Comparison of ENCODE assay signal across 18 cellular contexts in genomic region chr13:114035186-114035582, GRCh38.
DNase-seq lines count a peak whose midpoint lies in the region; TF ChIP-seq lines count a peak whose summit lies in the region.
"Had no signal": no experiment of that assay in that cellular context is flagged by ENCODE, and none has a peak within 500 bp of the region (broad histone marks: within the 10 kb centered on the region; RNA-seq: fewer than 3 reads in every experiment).

No MANE protein-coding gene starts in this region.

- TF ChIP-seq CTCF in chondrocyte (IDR thresholded peaks at IDR 0.05), result no peak
- TF ChIP-seq CTCF in osteoblast (IDR thresholded peaks at IDR 0.05; ENCODE audit: extremely low read depth, low read depth, low read length), result no peak
- TF ChIP-seq CTCF in tibial nerve (IDR thresholded peaks at IDR 0.05), result no peak
- TF ChIP-seq CTCF in BE2C (IDR thresholded peaks at IDR 0.05; ENCODE audit: low read depth, low read length), result no peak

- H2AFZ ChIP-seq in osteoblast (ENCODE audit: low read length), result no peak overlapping the region

- 58 to 67% methylated on average over 10 of the region's 10 CpGs for WGBS in tibial nerve, 2 donors

- TF ChIP-seq EP300 in tibial nerve (IDR thresholded peaks at IDR 0.05), result no peak

- H3K4me3 ChIP-seq in osteoblast (ENCODE audit: insufficient read depth, low read length) (no peak overlapping the region), tibial nerve (peak overlapping the region in 3 of 4 donors; percentile 13 to 36 (median 23)), BE2C (ENCODE audit: low read depth, low read length) (no peak overlapping the region)
- H3K4me3 ChIP-seq: HAP-1, lower lobe of right lung, smooth muscle cell had no signal

- peaks cover 55% of the 10 kb centered on the region for H4K20me1 ChIP-seq in osteoblast (ENCODE audit: insufficient read depth, low read length)

- H3K4me1 Mint-ChIP-seq in activated naive CD4-positive, alpha-beta T cell treated with anti-CD3 and anti-CD28 coated beads, Interleukin-2, amount 50 U/mL, for 24 hours, result peaks cover 23% of the 10 kb centered on the region
- H3K4me1 Mint-ChIP-seq in activated naive CD4-positive, alpha-beta T cell treated with anti-CD3 and anti-CD28 coated beads, Interleukin-2, amount 10 ng/mL, durations not matched to agents 7 days and 5 days, result no peaks in the 10 kb centered on the region
- peaks cover 51% of the 10 kb centered on the region for H3K4me1 Mint-ChIP-seq in chondrocyte (ENCODE audit: low read depth)

- CTCF ChIA-PET in activated naive CD4-positive, alpha-beta T cell treated with anti-CD3 and anti-CD28 coated beads, Interleukin-2, amount 10 ng/mL, durations not matched to agents 7 days and 5 days (lab: Charles Lee), result no interaction called here

- H3K27ac Mint-ChIP-seq in activated naive CD4-positive, alpha-beta T cell treated with anti-CD3 and anti-CD28 coated beads, Interleukin-2, amount 50 U/mL, for 24 hours, result peak overlapping the region; percentile 31
- H3K27ac Mint-ChIP-seq in activated naive CD4-positive, alpha-beta T cell treated with anti-CD3 and anti-CD28 coated beads, Interleukin-2, amount 10 ng/mL, durations not matched to agents 7 days and 5 days, result no peak overlapping the region
- H3K27ac Mint-ChIP-seq in chondrocyte (ENCODE audit: unreplicated experiment), result peak overlapping the region; percentile 82
- H3K27ac Mint-ChIP-seq: activated CD8-positive, alpha-beta T cell treated with anti-CD3 and anti-CD28 coated beads for 36 hours; activated T-helper 2 cell treated with anti-CD3 and anti-CD28 coated beads, Interferon-gamma antibody, Interleukin-2, Interleukin-4, amounts not matched to agents 10 μg/mL and 5 μg/mL and 100 μg/mL, durations not matched to agents 14 hours and 24 hours and 36 hours had no signal

- H3K79me2 ChIP-seq in osteoblast (ENCODE audit: insufficient read depth, low read length), result peaks cover 98% of the 10 kb centered on the region

- H3K36me3 ChIP-seq in osteoblast (ENCODE audit: insufficient read depth, low read length) (peaks cover 27% of the 10 kb centered on the region), tibial nerve (no peaks in the 10 kb centered on the region), BE2C (no peaks in the 10 kb centered on the region)
- H3K36me3 ChIP-seq: HAP-1, lower lobe of right lung had no signal

- peak overlapping the region; percentile 58 for H3K4me2 ChIP-seq in osteoblast (ENCODE audit: insufficient read depth, low read length)
- H3K4me2 ChIP-seq: smooth muscle cell had no signal

- no peaks in the 10 kb centered on the region for H3K27me3 Mint-ChIP-seq in activated naive CD4-positive, alpha-beta T cell treated with anti-CD3 and anti-CD28 coated beads, Interleukin-2, amount 50 U/mL, for 24 hours
- H3K27me3 Mint-ChIP-seq in activated naive CD4-positive, alpha-beta T cell treated with anti-CD3 and anti-CD28 coated beads, Interleukin-2, amount 10 ng/mL, durations not matched to agents 7 days and 5 days, result no peaks in the 10 kb centered on the region
- no peaks in the 10 kb centered on the region for H3K27me3 Mint-ChIP-seq in chondrocyte (ENCODE audit: low read depth)
- H3K27me3 Mint-ChIP-seq: activated CD8-positive, alpha-beta T cell treated with anti-CD3 and anti-CD28 coated beads for 36 hours had no signal

- no peak for TF ChIP-seq POLR2A in tibial nerve (IDR thresholded peaks at IDR 0.05)

- no peaks in the 10 kb centered on the region for H3K9me3 Mint-ChIP-seq in activated naive CD4-positive, alpha-beta T cell treated with anti-CD3 and anti-CD28 coated beads, Interleukin-2, amount 50 U/mL, for 24 hours
- H3K9me3 Mint-ChIP-seq in activated naive CD4-positive, alpha-beta T cell treated with anti-CD3 and anti-CD28 coated beads, Interleukin-2, amount 10 ng/mL, durations not matched to agents 7 days and 5 days, result peaks cover 11% of the 10 kb centered on the region
- no peaks in the 10 kb centered on the region for H3K9me3 Mint-ChIP-seq in chondrocyte (ENCODE audit: low read depth)

- H3K27me3 ChIP-seq in osteoblast (ENCODE audit: insufficient read depth, low read length), result no peaks in the 10 kb centered on the region
- no peaks in the 10 kb centered on the region for H3K27me3 ChIP-seq in tibial nerve
- H3K27me3 ChIP-seq in BE2C, result no peaks in the 10 kb centered on the region
- H3K27me3 ChIP-seq: brain microvascular endothelial cell had no signal

- H3K9me3 ChIP-seq in osteoblast (ENCODE audit: low read depth, low read length) (no peaks in the 10 kb centered on the region), tibial nerve (no peaks in the 10 kb centered on the region), BE2C (0 out of 2 replicates have a peak, but pooled peaks cover 4% of the 10 kb centered on the region)
- H3K9me3 ChIP-seq: HAP-1, lower lobe of right lung had no signal

- peaks cover 18% of the 10 kb centered on the region for H3K4me1 ChIP-seq in osteoblast (ENCODE audit: insufficient read depth, low read length)
- H3K4me1 ChIP-seq in tibial nerve, result peaks cover 3 to 86% (median 35%) of the 10 kb centered on the region in 4 donors
- peaks cover 4% of the 10 kb centered on the region; the same call in 1 of the 2 replicates for H3K4me1 ChIP-seq in BE2C
- H3K4me1 ChIP-seq: HAP-1 had no signal

- H3K36me3 Mint-ChIP-seq in activated naive CD4-positive, alpha-beta T cell treated with anti-CD3 and anti-CD28 coated beads, Interleukin-2, amount 50 U/mL, for 24 hours, result peaks cover 5% of the 10 kb centered on the region
- peaks cover 56% of the 10 kb centered on the region for H3K36me3 Mint-ChIP-seq in activated naive CD4-positive, alpha-beta T cell treated with anti-CD3 and anti-CD28 coated beads, Interleukin-2, amount 10 ng/mL, durations not matched to agents 7 days and 5 days
- peaks cover 9% of the 10 kb centered on the region for H3K36me3 Mint-ChIP-seq in chondrocyte (ENCODE audit: low read depth)

- H3K27ac ChIP-seq in osteoblast (ENCODE audit: low read depth, low read length), result peak overlapping the region; percentile 32
- H3K27ac ChIP-seq in tibial nerve, result peak overlapping the region; percentile 68 to 90 (median 76)
- H3K27ac ChIP-seq: lower lobe of right lung had no signal

- H3K4me3 Mint-ChIP-seq in activated naive CD4-positive, alpha-beta T cell treated with anti-CD3 and anti-CD28 coated beads, Interleukin-2, amount 50 U/mL, for 24 hours, result no peak overlapping the region
- H3K4me3 Mint-ChIP-seq in activated naive CD4-positive, alpha-beta T cell treated with anti-CD3 and anti-CD28 coated beads, Interleukin-2, amount 10 ng/mL, durations not matched to agents 7 days and 5 days, result no peak overlapping the region
- H3K4me3 Mint-ChIP-seq in chondrocyte (ENCODE audit: unreplicated experiment), result no peak overlapping the region
- H3K4me3 Mint-ChIP-seq: activated CD8-positive, alpha-beta T cell treated with anti-CD3 and anti-CD28 coated beads for 36 hours had no signal

- no peak for DNase-seq in activated naive CD4-positive, alpha-beta T cell treated with anti-CD3 and anti-CD28 coated beads, Interleukin-2, amount 10 ng/mL, durations not matched to agents 7 days and 5 days
- no peak for DNase-seq in chondrocyte (ENCODE audit: low spot score)
- DNase-seq in osteoblast (ENCODE audit: insufficient read length, low spot score, missing footprints), result no peak
- no peak for DNase-seq in tibial nerve (ENCODE audit: low spot score in 2 of 2)
- DNase-seq in activated CD8-positive, alpha-beta memory T cell treated with anti-CD3 and anti-CD28 coated beads, Interleukin-2, amount 50 U/mL, for 4 hours, result no peak
- no peak for DNase-seq in BE2C
- DNase-seq in NAMALWA (ENCODE audit: low spot score), result no peak
- DNase-seq: activated CD8-positive, alpha-beta T cell treated with anti-CD3 and anti-CD28 coated beads for 36 hours; effector CD8-positive, alpha-beta T cell; lower lobe of right lung; NCI-H1105 treated with DMSO at 0.1 percent for 48 hours; NCI-H2227 treated with DMSO at 0.1 percent for 48 hours; T1000 had no signal

Comparison
In these comparisons a context has a peak if more than half of its experiments do, and no peak if none do; other contexts are left out.
1. H3K4me3 ChIP-seq: peak in tibial nerve (3 of 4); none in osteoblast (single experiment) and BE2C (single experiment).